Comparison of ENCODE assay signal across 1 cellular context in the genomic region with DNA sequence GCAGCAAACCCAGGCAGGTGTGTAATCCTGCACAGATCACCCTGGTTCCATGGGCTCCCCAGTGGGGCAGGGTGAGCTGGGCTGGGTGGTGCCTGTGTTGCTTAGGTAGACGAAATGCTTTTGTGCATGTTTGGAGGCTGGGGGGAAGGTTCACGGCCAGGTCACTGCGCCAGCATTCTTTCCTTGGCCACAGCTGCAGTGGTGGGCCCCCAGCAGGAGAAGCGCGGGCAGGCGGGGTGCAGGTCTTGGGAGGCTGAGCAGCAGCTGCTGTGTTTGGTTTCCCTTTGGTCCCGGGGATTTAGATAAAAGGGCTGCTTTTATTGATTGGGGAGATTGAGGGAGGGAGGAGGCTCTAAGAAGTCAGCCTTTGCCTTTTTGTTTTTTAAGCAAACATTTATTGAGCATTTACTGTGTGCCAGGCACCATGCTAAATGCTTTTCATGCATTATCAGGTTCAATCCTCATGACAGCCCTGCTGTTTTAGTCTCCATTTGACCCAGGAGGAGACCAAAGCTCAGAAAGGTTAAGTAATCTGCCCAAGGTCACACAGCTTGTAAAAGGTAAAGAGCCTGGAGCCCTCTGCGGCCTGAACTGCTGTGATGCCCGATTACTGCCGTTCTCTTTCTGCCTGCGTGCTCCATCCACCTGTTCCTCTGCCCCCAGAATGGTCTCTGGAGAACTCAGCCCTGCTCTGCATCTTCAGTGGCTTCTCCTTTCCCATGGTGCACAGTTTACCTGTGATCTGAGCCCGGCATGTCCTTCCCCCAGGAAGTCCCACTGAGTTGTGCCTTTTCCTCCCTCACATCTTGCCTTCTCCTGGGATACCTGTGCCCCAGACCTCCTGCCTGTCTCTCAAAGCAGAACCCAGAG.
TF ChIP-seq lines count a peak whose summit lies in the region.

No MANE protein-coding gene starts in this region.

TF ChIP-seq in K562, 482 proteins besides CTCF, POLR2A, EP300 and RAD21 (continued from another document):
- TF ChIP-seq, protein P1, sequence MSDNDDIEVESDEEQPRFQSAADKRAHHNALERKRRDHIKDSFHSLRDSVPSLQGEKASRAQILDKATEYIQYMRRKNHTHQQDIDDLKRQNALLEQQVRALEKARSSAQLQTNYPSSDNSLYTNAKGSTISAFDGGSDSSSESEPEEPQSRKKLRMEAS (CRISPR knock-in tag; IDR thresholded peaks at IDR 0.05): 0 out of 2 replicates have a peak, but pooled peaks have one; percentile 16
- TF ChIP-seq HDAC2 (IDR thresholded peaks at IDR 0.05) (peak; percentile 80; the same call in 1 of the 2 replicates), PTBP1 (IDR thresholded peaks at IDR 0.05; ENCODE audit: low read depth, low read length) (0 out of 2 replicates have a peak, but pooled peaks have one; percentile 63), DPF2 (IDR thresholded peaks at IDR 0.05) (0 out of 2 replicates have a peak, but pooled peaks have one; percentile 31), RBM34 (IDR thresholded peaks at IDR 0.05; ENCODE audit: borderline replicate concordance, insufficient read depth, low read length) (no peak), KLF16 (IDR thresholded peaks at IDR 0.05) (0 out of 2 replicates have a peak, but pooled peaks have one; percentile 9), KDM1A (IDR thresholded peaks at IDR 0.05) (peak; percentile 54 to 71; a peak in 2 of 4 replicates), TCF3 (CRISPR knock-in tag; IDR thresholded peaks at IDR 0.05) (0 out of 2 replicates have a peak, but pooled peaks have one; percentile 14), SMARCA5 (IDR thresholded peaks at IDR 0.05) (peak; percentile 61; the same call in 1 of the 2 replicates), NR3C1 (CRISPR knock-in tag; IDR thresholded peaks at IDR 0.05) (no peak), ADNP (tag; IDR thresholded peaks at IDR 0.05) (0 out of 2 replicates have a peak, but pooled peaks have one; percentile 19), TEAD4 (IDR thresholded peaks at IDR 0.05; ENCODE audit: low read length) (peak; percentile 17; the same call in 1 of the 2 replicates), TEAD4 (CRISPR knock-in tag; IDR thresholded peaks at IDR 0.05; ENCODE audit: borderline replicate concordance) (no peak), CBFA2T3 (IDR thresholded peaks at IDR 0.05) (peak; percentile 46), BRD9 (IDR thresholded peaks at IDR 0.05; ENCODE audit: low read depth, partially characterized antibody) (peak; percentile 50), ZFP36 (IDR thresholded peaks at IDR 0.05; ENCODE audit: low read depth, low read length, partially characterized antibody) (peak; percentile 86), BCOR (IDR thresholded peaks at IDR 0.05) (peak; percentile 90), LEF1 (IDR thresholded peaks at IDR 0.05) (0 out of 2 replicates have a peak, but pooled peaks have one; percentile 36)
- TF ChIP-seq, protein P2, sequence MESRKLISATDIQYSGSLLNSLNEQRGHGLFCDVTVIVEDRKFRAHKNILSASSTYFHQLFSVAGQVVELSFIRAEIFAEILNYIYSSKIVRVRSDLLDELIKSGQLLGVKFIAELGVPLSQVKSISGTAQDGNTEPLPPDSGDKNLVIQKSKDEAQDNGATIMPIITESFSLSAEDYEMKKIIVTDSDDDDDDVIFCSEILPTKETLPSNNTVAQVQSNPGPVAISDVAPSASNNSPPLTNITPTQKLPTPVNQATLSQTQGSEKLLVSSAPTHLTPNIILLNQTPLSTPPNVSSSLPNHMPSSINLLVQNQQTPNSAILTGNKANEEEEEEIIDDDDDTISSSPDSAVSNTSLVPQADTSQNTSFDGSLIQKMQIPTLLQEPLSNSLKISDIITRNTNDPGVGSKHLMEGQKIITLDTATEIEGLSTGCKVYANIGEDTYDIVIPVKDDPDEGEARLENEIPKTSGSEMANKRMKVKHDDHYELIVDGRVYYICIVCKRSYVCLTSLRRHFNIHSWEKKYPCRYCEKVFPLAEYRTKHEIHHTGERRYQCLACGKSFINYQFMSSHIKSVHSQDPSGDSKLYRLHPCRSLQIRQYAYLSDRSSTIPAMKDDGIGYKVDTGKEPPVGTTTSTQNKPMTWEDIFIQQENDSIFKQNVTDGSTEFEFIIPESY (CRISPR knock-in tag; IDR thresholded peaks at IDR 0.05): peak; percentile 62
- TF ChIP-seq, protein P3, sequence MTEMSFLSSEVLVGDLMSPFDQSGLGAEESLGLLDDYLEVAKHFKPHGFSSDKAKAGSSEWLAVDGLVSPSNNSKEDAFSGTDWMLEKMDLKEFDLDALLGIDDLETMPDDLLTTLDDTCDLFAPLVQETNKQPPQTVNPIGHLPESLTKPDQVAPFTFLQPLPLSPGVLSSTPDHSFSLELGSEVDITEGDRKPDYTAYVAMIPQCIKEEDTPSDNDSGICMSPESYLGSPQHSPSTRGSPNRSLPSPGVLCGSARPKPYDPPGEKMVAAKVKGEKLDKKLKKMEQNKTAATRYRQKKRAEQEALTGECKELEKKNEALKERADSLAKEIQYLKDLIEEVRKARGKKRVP (CRISPR knock-in tag; IDR thresholded peaks at IDR 0.05): no peak
